22 cellular contexts compared by ENCODE assay signal in genomic region chr6:109671721-109672120, GRCh38. TPM values are rescaled to one million over a fixed set of nuclear protein-coding genes. Genes with fewer than 3 reads are reported as not detected.
DNase-seq lines count a peak whose midpoint lies in the region; ATAC-seq and TF ChIP-seq lines count a peak whose summit lies in the region.
"Had no signal": no experiment of that assay in that cellular context is flagged by ENCODE, and none has a peak within 500 bp of the region (broad histone marks: within the 10 kb centered on the region; RNA-seq: fewer than 3 reads in every experiment).

No MANE protein-coding gene starts in this region.

- no peaks in the 10 kb centered on the region for H3K79me2 ChIP-seq in ACC112 (ENCODE audit: control insufficient read depth, insufficient read depth, low read length, unreplicated experiment)

- intact Hi-C loops in activated T-helper 1 cell treated with anti-CD3 and anti-CD28 coated beads, Interleukin-12 subunit alpha, Interleukin-12 subunit beta, Interleukin-2, Interleukin-4 antibody, amounts not matched to agents 30 ng/mL and 10 ng/mL and 1 ng/mL, durations not matched to agents 14 hours and 24 hours and 36 hours (cut with micrococcal nuclease) = no loop called here
- intact Hi-C loops in stomach (cut with DNase I; ENCODE audit: low total_unique reads) = no loop called here

- H3K36me3 ChIP-seq in ACC112 (ENCODE audit: insufficient read depth, low read length) (no peaks in the 10 kb centered on the region), stomach (peaks cover 4 to 26% (median 18%) of the 10 kb centered on the region in 4 donors)
- H3K36me3 ChIP-seq: ascending aorta, upper lobe of right lung had no signal

- H2AFZ ChIP-seq in ACC112 (ENCODE audit: low read length, unreplicated experiment) = no peak overlapping the region

- CTCF ChIA-PET in activated CD8-positive, alpha-beta memory T cell treated with anti-CD3 and anti-CD28 coated beads, Interleukin-2, amount 10 ng/mL, durations not matched to agents 7 days and 5 days (lab: Charles Lee) = interaction anchor here (0.9 kb wide), 1 partner anchor 368 kb away, joined by 4 read pairs; no protein-coding TSS in a partner anchor

- H3K27ac ChIP-seq in ACC112 (ENCODE audit: low read depth, low read length) (0 out of 2 replicates have a peak overlapping the region, but pooled peaks have one; percentile 6), stomach (no peak overlapping the region)
- H3K27ac ChIP-seq: A549; ascending aorta; BLaER1 treated with 17β-estradiol and CSF1 and Interleukin-3, amounts not matched to agents 10 nM and 100 nM; upper lobe of right lung had no signal

- DNase-seq in HS-5 (ENCODE audit: low read depth) (peak; percentile 43), astrocyte of the spinal cord (ENCODE audit: low read depth, low spot score) (peak; percentile 49), hepatic stellate cell (ENCODE audit: low spot score) (peak; percentile 24), NCI-H526 treated with DMSO at 0.1 percent for 48 hours (lab: John Stamatoyannopoulos, UW) (no peak), stomach (no peak)
- DNase-seq in activated T-helper 1 cell treated with anti-CD3 and anti-CD28 coated beads, Interleukin-12 subunit alpha, Interleukin-12 subunit beta, Interleukin-2, Interleukin-4 antibody, amounts not matched to agents 30 ng/mL and 10 ng/mL and 1 ng/mL, durations not matched to agents 14 hours and 24 hours and 36 hours (ENCODE audit: low spot score) = no peak
- no peak for DNase-seq in activated CD8-positive, alpha-beta memory T cell treated with anti-CD3 and anti-CD28 coated beads, Interleukin-2, amount 10 ng/mL, durations not matched to agents 7 days and 5 days
- DNase-seq: activated CD4-positive, alpha-beta T cell treated with anti-CD3 and anti-CD28 coated beads for 36 hours; DMS79; islet precursor cell; Kasumi-1; mucosa of descending colon; NCI-H187; stimulated activated CD4-positive, alpha-beta T cell treated with anti-CD3 and anti-CD28 coated beads, Interleukin-1b, Interleukin-23, amount 100 ng/mL, for 48 hours; upper lobe of right lung had no signal

- in situ Hi-C loops in astrocyte of the spinal cord (cut with HindIII; ENCODE audit: low sequenced_read_pairs) = no loop called here

- H3K4me3 ChIP-seq in ACC112 (ENCODE audit: low read depth, low read length) (no peak overlapping the region), astrocyte of the spinal cord (ENCODE audit: low read depth, low read length) (no peak overlapping the region), stomach (no peak overlapping the region)
- H3K4me3 ChIP-seq: A549; ascending aorta; BLaER1 treated with 17β-estradiol and CSF1 and Interleukin-3, amounts not matched to agents 10 nM and 100 nM; mucosa of descending colon; upper lobe of right lung had no signal

- no peaks in the 10 kb centered on the region for H3K4me1 Mint-ChIP-seq in activated T-helper 1 cell treated with anti-CD3 and anti-CD28 coated beads, Interleukin-12 subunit alpha, Interleukin-12 subunit beta, Interleukin-2, Interleukin-4 antibody, amounts not matched to agents 30 ng/mL and 10 ng/mL and 1 ng/mL, durations not matched to agents 14 hours and 24 hours and 36 hours (ENCODE audit: low read depth)
- no peaks in the 10 kb centered on the region for H3K4me1 Mint-ChIP-seq in activated CD8-positive, alpha-beta memory T cell treated with anti-CD3 and anti-CD28 coated beads, Interleukin-2, amount 10 ng/mL, durations not matched to agents 7 days and 5 days
- H3K4me1 Mint-ChIP-seq: activated CD4-positive, alpha-beta T cell treated with anti-CD3 and anti-CD28 coated beads for 36 hours had no signal

- no peak overlapping the region for H3K4me3 Mint-ChIP-seq in activated T-helper 1 cell treated with anti-CD3 and anti-CD28 coated beads, Interleukin-12 subunit alpha, Interleukin-12 subunit beta, Interleukin-2, Interleukin-4 antibody, amounts not matched to agents 30 ng/mL and 10 ng/mL and 1 ng/mL, durations not matched to agents 14 hours and 24 hours and 36 hours
- H3K4me3 Mint-ChIP-seq in activated CD8-positive, alpha-beta memory T cell treated with anti-CD3 and anti-CD28 coated beads, Interleukin-2, amount 10 ng/mL, durations not matched to agents 7 days and 5 days = no peak overlapping the region
- H3K4me3 Mint-ChIP-seq: activated CD4-positive, alpha-beta T cell treated with anti-CD3 and anti-CD28 coated beads for 36 hours; T-helper 1 cell treated with Interleukin-12 subunit alpha and Interleukin-12 subunit beta and Interleukin-4 antibody, amounts not matched to agents 30 μg/mL and 1 μg/mL, for 36 hours had no signal

- TF ChIP-seq CTCF in astrocyte of the spinal cord (IDR thresholded peaks at IDR 0.05; ENCODE audit: low read depth, low read length) = no peak
- TF ChIP-seq CTCF in stomach (IDR thresholded peaks at IDR 0.05) = no peak

- 89 to 100% (median 96%) methylated on average over 1 of the region's 1 CpG for WGBS in stomach, 5 donors

- H3K9me3 Mint-ChIP-seq in activated T-helper 1 cell treated with anti-CD3 and anti-CD28 coated beads, Interleukin-12 subunit alpha, Interleukin-12 subunit beta, Interleukin-2, Interleukin-4 antibody, amounts not matched to agents 30 ng/mL and 10 ng/mL and 1 ng/mL, durations not matched to agents 14 hours and 24 hours and 36 hours = peaks cover 1% of the 10 kb centered on the region
- H3K9me3 Mint-ChIP-seq in activated CD8-positive, alpha-beta memory T cell treated with anti-CD3 and anti-CD28 coated beads, Interleukin-2, amount 10 ng/mL, durations not matched to agents 7 days and 5 days (ENCODE audit: low read depth) = peaks cover under 1% of the 10 kb centered on the region

- TF ChIP-seq EP300 in stomach (IDR thresholded peaks at IDR 0.05) = no peak

- H3K27me3 ChIP-seq in ACC112 (ENCODE audit: insufficient read depth, low read length) (no peaks in the 10 kb centered on the region), stomach (no peaks in the 10 kb centered on the region)
- H3K27me3 ChIP-seq: ascending aorta; BLaER1 treated with 17β-estradiol and CSF1 and Interleukin-3, amounts not matched to agents 10 nM and 100 nM; upper lobe of right lung had no signal

- no peaks in the 10 kb centered on the region for H3K9me3 ChIP-seq in stomach
- H3K9me3 ChIP-seq: A549, ascending aorta, Caco-2, mucosa of descending colon, upper lobe of right lung had no signal

- no peaks in the 10 kb centered on the region for H3K27me3 Mint-ChIP-seq in activated T-helper 1 cell treated with anti-CD3 and anti-CD28 coated beads, Interleukin-12 subunit alpha, Interleukin-12 subunit beta, Interleukin-2, Interleukin-4 antibody, amounts not matched to agents 30 ng/mL and 10 ng/mL and 1 ng/mL, durations not matched to agents 14 hours and 24 hours and 36 hours (ENCODE audit: insufficient read depth)
- H3K27me3 Mint-ChIP-seq in activated CD8-positive, alpha-beta memory T cell treated with anti-CD3 and anti-CD28 coated beads, Interleukin-2, amount 10 ng/mL, durations not matched to agents 7 days and 5 days = no peaks in the 10 kb centered on the region
- H3K27me3 Mint-ChIP-seq: activated CD4-positive, alpha-beta T cell treated with anti-CD3 and anti-CD28 coated beads for 36 hours had no signal

- H3K36me3 Mint-ChIP-seq in activated T-helper 1 cell treated with anti-CD3 and anti-CD28 coated beads, Interleukin-12 subunit alpha, Interleukin-12 subunit beta, Interleukin-2, Interleukin-4 antibody, amounts not matched to agents 30 ng/mL and 10 ng/mL and 1 ng/mL, durations not matched to agents 14 hours and 24 hours and 36 hours (ENCODE audit: low read depth) = no peaks in the 10 kb centered on the region
- peaks cover 6% of the 10 kb centered on the region for H3K36me3 Mint-ChIP-seq in activated CD8-positive, alpha-beta memory T cell treated with anti-CD3 and anti-CD28 coated beads, Interleukin-2, amount 10 ng/mL, durations not matched to agents 7 days and 5 days

- peaks cover 21% of the 10 kb centered on the region for H3K4me1 ChIP-seq in ACC112 (ENCODE audit: control insufficient read depth, insufficient read depth, low read length, unreplicated experiment)
- no peaks in the 10 kb centered on the region for H3K4me1 ChIP-seq in stomach
- H3K4me1 ChIP-seq: A549; ascending aorta; BLaER1 treated with 17β-estradiol and CSF1 and Interleukin-3, amounts not matched to agents 10 nM and 100 nM; upper lobe of right lung had no signal

- no peak for ATAC-seq in activated CD8-positive, alpha-beta memory T cell treated with anti-CD3 and anti-CD28 coated beads, Interleukin-2, amount 10 ng/mL, durations not matched to agents 7 days and 5 days
- ATAC-seq: A549; activated CD4-positive, alpha-beta T cell treated with anti-CD3 and anti-CD28 coated beads for 36 hours; activated naive CD4-positive, alpha-beta T cell treated with anti-CD3 and anti-CD28 coated beads, Interleukin-2, amount 50 U/mL, for 72 hours; mucosa of descending colon; upper lobe of right lung had no signal

- no peak for TF ChIP-seq POLR2A in stomach (IDR thresholded peaks at IDR 0.05)

- H3K27ac Mint-ChIP-seq in activated T-helper 1 cell treated with anti-CD3 and anti-CD28 coated beads, Interleukin-12 subunit alpha, Interleukin-12 subunit beta, Interleukin-2, Interleukin-4 antibody, amounts not matched to agents 30 ng/mL and 10 ng/mL and 1 ng/mL, durations not matched to agents 14 hours and 24 hours and 36 hours = no peak overlapping the region
- H3K27ac Mint-ChIP-seq in activated CD8-positive, alpha-beta memory T cell treated with anti-CD3 and anti-CD28 coated beads, Interleukin-2, amount 10 ng/mL, durations not matched to agents 7 days and 5 days = no peak overlapping the region
- H3K27ac Mint-ChIP-seq: activated CD4-positive, alpha-beta T cell treated with anti-CD3 and anti-CD28 coated beads for 36 hours; T-helper 1 cell treated with Interleukin-12 subunit alpha and Interleukin-12 subunit beta and Interleukin-4 antibody, amounts not matched to agents 30 μg/mL and 1 μg/mL, for 36 hours had no signal

RNA-seq across cellular contexts. Expression of gene AK9, which starts 19.3 kb away (rescaled TPM):
- total RNA-seq in activated T-helper 1 cell treated with anti-CD3 and anti-CD28 coated beads, Interleukin-12 subunit alpha, Interleukin-12 subunit beta, Interleukin-2, Interleukin-4 antibody, amounts not matched to agents 30 ng/mL and 10 ng/mL and 1 ng/mL, durations not matched to agents 14 hours and 24 hours and 36 hours = 2.8 and 3.8 TPM in 2 replicates
- 10 to 100 TPM in 3 of 5 donors, 1 to 10 TPM in 2; 6.7 to 20.3 (median 15.9) TPM for total RNA-seq in stomach
- 10 to 100 TPM in 1 of 3 donors, 1 to 10 TPM in 2; 3.8 to 11.2 (median 4.3) TPM for polyA plus RNA-seq in stomach
- total RNA-seq in activated CD8-positive, alpha-beta memory T cell treated with anti-CD3 and anti-CD28 coated beads, Interleukin-2, amount 10 ng/mL, durations not matched to agents 7 days and 5 days = 1 to 10 TPM; 4.4 to 6.2 TPM

RNA-seq across cellular contexts. Expression of gene FIG4, which starts 19.4 kb away (rescaled TPM):
- total RNA-seq in activated T-helper 1 cell treated with anti-CD3 and anti-CD28 coated beads, Interleukin-12 subunit alpha, Interleukin-12 subunit beta, Interleukin-2, Interleukin-4 antibody, amounts not matched to agents 30 ng/mL and 10 ng/mL and 1 ng/mL, durations not matched to agents 14 hours and 24 hours and 36 hours = 7.5 and 8.1 TPM in 2 replicates
- 10 to 100 TPM in 2 of 5 donors, 1 to 10 TPM in 3; 5.8 to 29.0 (median 8.5) TPM for total RNA-seq in stomach
- 1 to 10 TPM; 6.7 to 9.5 (median 7.2) TPM for polyA plus RNA-seq in stomach
- 10 to 100 TPM in 1 of 2 experiments, 1 to 10 TPM in 1; 9.0 to 11.1 TPM for total RNA-seq in activated CD8-positive, alpha-beta memory T cell treated with anti-CD3 and anti-CD28 coated beads, Interleukin-2, amount 10 ng/mL, durations not matched to agents 7 days and 5 days

Comparison
In these comparisons a context has a peak if more than half of its experiments do, and no peak if none do; other contexts are left out.
1. DNase-seq: peak in HS-5 (single experiment), astrocyte of the spinal cord (single experiment) and hepatic stellate cell (single experiment); none in NCI-H526 treated with DMSO at 0.1 percent for 48 hours (single experiment), activated T-helper 1 cell treated with anti-CD3 and anti-CD28 coated beads, Interleukin-12 subunit alpha, Interleukin-12 subunit beta, Interleukin-2, Interleukin-4 antibody, amounts not matched to agents 30 ng/mL and 10 ng/mL and 1 ng/mL, durations not matched to agents 14 hours and 24 hours and 36 hours (single experiment), stomach (single experiment) and activated CD8-positive, alpha-beta memory T cell treated with anti-CD3 and anti-CD28 coated beads, Interleukin-2, amount 10 ng/mL, durations not matched to agents 7 days and 5 days (single experiment).